13 cellular contexts compared by ENCODE assay signal in genomic region chr15:38614621-38615020, GRCh38.
"Had no signal": no experiment of that assay in that cellular context is flagged by ENCODE, and none has a peak within 500 bp of the region (broad histone marks: within the 10 kb centered on the region; RNA-seq: fewer than 3 reads in every experiment).

No MANE protein-coding gene starts in this region.

- H3K9me3 Mint-ChIP-seq: endodermal cell, naive B cell had no signal

- ATAC-seq: left colon, sciatic nerve, upper lobe of right lung had no signal

- DNase-seq: effector CD4-positive, alpha-beta T cell; endodermal cell; erythroblast; foreskin melanocyte; kidney; left colon; mesendoderm; naive B cell; posterior cingulate gyrus; stimulated activated naive CD4-positive, alpha-beta T cell; tibial artery; upper lobe of right lung had no signal

- H3K4me3 Mint-ChIP-seq: endodermal cell had no signal

- H3K36me3 Mint-ChIP-seq: naive B cell had no signal

- H3K27me3 Mint-ChIP-seq: naive B cell had no signal

- H3K27ac Mint-ChIP-seq: endodermal cell had no signal
